ENCODE assay signal across 28 cellular contexts in the genomic region with DNA sequence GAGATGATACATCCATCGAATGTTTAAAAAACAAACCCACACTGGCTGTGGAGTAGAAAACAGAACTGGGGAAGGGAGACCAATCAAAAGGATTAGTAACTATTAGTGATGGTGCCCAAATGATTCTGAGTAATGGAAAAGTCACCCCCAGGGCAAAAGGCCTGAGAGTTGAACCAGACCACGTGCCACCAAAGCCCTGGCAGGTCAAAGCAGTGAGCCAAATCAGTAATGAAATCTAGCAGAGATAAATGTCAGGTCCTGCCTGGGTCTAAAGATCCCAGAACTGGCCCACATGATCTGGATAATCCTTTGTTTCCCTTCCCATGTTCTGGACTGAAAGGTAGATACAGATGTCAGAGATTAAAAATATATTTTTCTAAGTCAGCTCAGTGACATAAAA. TPM values are rescaled to one million over a fixed set of nuclear protein-coding genes. Genes with fewer than 3 reads are reported as not detected.
A peak's percentile ranks its signal among the peaks of the same experiment; 100 is the strongest.
DNase-seq lines count a peak whose midpoint lies in the region; ATAC-seq and TF ChIP-seq lines count a peak whose summit lies in the region.
"Had no signal": no experiment of that assay in that cellular context is flagged by ENCODE, and none has a peak within 500 bp of the region (broad histone marks: within the 10 kb centered on the region; RNA-seq: fewer than 3 reads in every experiment).

No MANE protein-coding gene starts in this region.

- H3K4me1 ChIP-seq in Loucy (ENCODE audit: insufficient read depth, low read length, poor library complexity, severe bottlenecking) = peaks cover 87% of the 10 kb centered on the region
- H3K4me1 ChIP-seq in neutrophil (ENCODE audit: control insufficient read depth in 1 of 2, insufficient read depth in 1 of 2, low read depth in 1 of 2, low read length in 1 of 2) = peaks cover 94 to 95% of the 10 kb centered on the region in 2 experiments
- H3K4me1 ChIP-seq: tibial artery had no signal

- no peaks in the 10 kb centered on the region for H3K27me3 Mint-ChIP-seq in CD4-positive, alpha-beta T cell
- H3K27me3 Mint-ChIP-seq in central memory CD8-positive, alpha-beta T cell = no peaks in the 10 kb centered on the region

- H3K9ac ChIP-seq in Loucy (ENCODE audit: low read depth, low read length, poor library complexity, severe bottlenecking) = no peak overlapping the region

- intact Hi-C loops in CD4-positive, alpha-beta T cell (cut with DNase I, micrococcal nuclease) = no loop called here

- H3K9me3 ChIP-seq in CD4-positive, alpha-beta T cell (ENCODE audit: control insufficient read depth, low read length) = no peaks in the 10 kb centered on the region
- H3K9me3 ChIP-seq in Loucy (ENCODE audit: insufficient read depth, low read depth, low read length) (no peaks in the 10 kb centered on the region), neutrophil (no peaks in the 10 kb centered on the region)
- H3K9me3 ChIP-seq: pancreas, stomach, tibial artery had no signal

- H2AFZ ChIP-seq in Loucy (ENCODE audit: low read length) = no peak overlapping the region

- peaks cover 11% of the 10 kb centered on the region; the same call in 1 of the 2 replicates for H3F3A ChIP-seq in Loucy (ENCODE audit: low read depth)

- H4K20me1 ChIP-seq in Loucy (ENCODE audit: insufficient read depth, low read length, poor library complexity, severe bottlenecking) = no peaks in the 10 kb centered on the region

- no peaks in the 10 kb centered on the region for H3K9me2 ChIP-seq in Loucy (replicated peaks; ENCODE audit: low read depth, low read length)

- no peak for DNase-seq in CD4-positive, alpha-beta T cell
- no peak for DNase-seq in central memory CD8-positive, alpha-beta T cell (ENCODE audit: low spot score in 2 of 2)
- DNase-seq: activated gamma-delta T cell; amniotic stem cell; COR-L47; DMS79; effector CD8-positive, alpha-beta T cell; erythroblast; H9; head of caudate nucleus; left colon; mesendoderm; naive B cell; NCI-H1048; NCI-H2029; NCI-H226; pancreas; right cardiac atrium; RPMI8226; stimulated activated CD4-positive, alpha-beta T cell treated with anti-CD3 and anti-CD28 coated beads, Interleukin-4, amount 100 ng/mL, for 4 hours; stomach; T1000; tibial artery had no signal

- no peaks in the 10 kb centered on the region for H3K9me3 Mint-ChIP-seq in CD4-positive, alpha-beta T cell
- H3K9me3 Mint-ChIP-seq in central memory CD8-positive, alpha-beta T cell = no peaks in the 10 kb centered on the region

- H3K27ac ChIP-seq in CD4-positive, alpha-beta T cell (ENCODE audit: low read depth, low read length) = no peak overlapping the region
- H3K27ac ChIP-seq in neutrophil = peak overlapping the region; percentile 87
- H3K27ac ChIP-seq: pancreas, tibial artery had no signal

- no peaks in the 10 kb centered on the region for H3K27me3 ChIP-seq in CD4-positive, alpha-beta T cell (ENCODE audit: control insufficient read depth, insufficient read depth, low read length)
- H3K27me3 ChIP-seq in Loucy (ENCODE audit: insufficient read depth, low read length, poor library complexity, severe bottlenecking) (no peaks in the 10 kb centered on the region), neutrophil (no peaks in the 10 kb centered on the region)
- H3K27me3 ChIP-seq: pancreas, stomach, tibial artery had no signal

- H3K36me3 ChIP-seq in Loucy (ENCODE audit: insufficient read depth, low read length) (no peaks in the 10 kb centered on the region), neutrophil (no peaks in the 10 kb centered on the region)
- H3K36me3 ChIP-seq: pancreas, stomach, tibial artery had no signal

- H3K4me3 ChIP-seq in Loucy (ENCODE audit: low read length, poor library complexity, severe bottlenecking) = no peak overlapping the region
- no peak overlapping the region for H3K4me3 ChIP-seq in neutrophil (ENCODE audit: low read depth in 1 of 2, low read length in 1 of 2)
- H3K4me3 ChIP-seq: pancreas, stomach, tibial artery had no signal

- H3K4me3 Mint-ChIP-seq in CD4-positive, alpha-beta T cell = no peak overlapping the region
- H3K4me3 Mint-ChIP-seq in central memory CD8-positive, alpha-beta T cell = no peak overlapping the region
- H3K4me3 Mint-ChIP-seq: H9, naive B cell had no signal

- no peaks in the 10 kb centered on the region for H3K36me3 Mint-ChIP-seq in CD4-positive, alpha-beta T cell (ENCODE audit: low read depth)
- peaks cover 6% of the 10 kb centered on the region for H3K36me3 Mint-ChIP-seq in central memory CD8-positive, alpha-beta T cell (ENCODE audit: insufficient read depth)
- H3K36me3 Mint-ChIP-seq: naive B cell had no signal

- no peak for ATAC-seq in CD4-positive, alpha-beta T cell (ENCODE audit: poor library complexity)
- no peak for ATAC-seq in central memory CD8-positive, alpha-beta T cell (replicated peaks; ENCODE audit: extremely low read depth, poor library complexity, severe bottlenecking)
- ATAC-seq in HG03175 (IDR thresholded peaks at IDR 0.05; ENCODE audit: unreplicated experiment) (no peak), GM21360 (IDR thresholded peaks at IDR 0.05; ENCODE audit: unreplicated experiment) (no peak), GM19324 (IDR thresholded peaks at IDR 0.05; ENCODE audit: low FRiP score, unreplicated experiment) (no peak)
- ATAC-seq: pancreas, right cardiac atrium had no signal

- peaks cover 89% of the 10 kb centered on the region for H3K79me2 ChIP-seq in Loucy (ENCODE audit: insufficient read depth, low read length)

- H3K4me2 ChIP-seq in Loucy (ENCODE audit: low read depth, low read length, poor library complexity, severe bottlenecking) = peak overlapping the region; percentile 12

- CTCF ChIA-PET in CD4-positive, alpha-beta T cell (lab: Charles Lee) = no interaction called here

- H3K27ac Mint-ChIP-seq in CD4-positive, alpha-beta T cell = peak overlapping the region; percentile 91
- H3K27ac Mint-ChIP-seq in central memory CD8-positive, alpha-beta T cell (ENCODE audit: low read depth) = peak overlapping the region; percentile 66
- H3K27ac Mint-ChIP-seq: naive B cell had no signal

- TF ChIP-seq CTCF in CD4-positive, alpha-beta T cell (IDR thresholded peaks at IDR 0.05) = no peak
- TF ChIP-seq CTCF in Loucy (conservative IDR thresholded peaks at IDR 0.05; ENCODE audit: low read length) (no peak), neutrophil (IDR thresholded peaks at IDR 0.05) (no peak)

- H3K4me1 Mint-ChIP-seq in CD4-positive, alpha-beta T cell (ENCODE audit: low read depth) = peaks cover 90% of the 10 kb centered on the region
- peaks cover 86% of the 10 kb centered on the region for H3K4me1 Mint-ChIP-seq in central memory CD8-positive, alpha-beta T cell

- POLR2A ChIA-PET in CD4-positive, alpha-beta T cell (lab: Charles Lee) = interaction anchor here (1.5 to 5.7 kb wide), 2 partner anchors 8 to 178 kb away, joined by 3 to 85 read pairs; partner anchors contain the start of gene OTULINL

RNA-seq across cellular contexts. Expression of gene OTULINL, which starts 9.4 kb away (rescaled TPM):
- total RNA-seq in CD4-positive, alpha-beta T cell = 10 to 100 TPM; 55.6 to 60.9 TPM
